ENCODE assay signal across 17 cellular contexts in genomic region chr11:79375818-79376550, GRCh38.
"Had no signal": no experiment of that assay in that cellular context is flagged by ENCODE, and none has a peak within 500 bp of the region (broad histone marks: within the 10 kb centered on the region; RNA-seq: fewer than 3 reads in every experiment).

No MANE protein-coding gene starts in this region.

- H3K9me3 Mint-ChIP-seq: activated CD4-positive, alpha-beta memory T cell treated with anti-CD3 and anti-CD28 coated beads for 36 hours had no signal

- H3K27ac ChIP-seq: cardiac muscle cell, left ventricle myocardium inferior, sigmoid colon, upper lobe of left lung had no signal

- H3K36me3 Mint-ChIP-seq: activated CD4-positive, alpha-beta memory T cell treated with anti-CD3 and anti-CD28 coated beads for 36 hours; activated naive CD8-positive, alpha-beta T cell treated with anti-CD3 and anti-CD28 coated beads, Interleukin-2, amount 10 ng/mL, durations not matched to agents 7 days and 5 days had no signal

- H3K9me3 ChIP-seq: sigmoid colon, upper lobe of left lung had no signal

- H3K4me1 Mint-ChIP-seq: activated naive CD8-positive, alpha-beta T cell treated with anti-CD3 and anti-CD28 coated beads, Interleukin-2, amount 10 ng/mL, durations not matched to agents 7 days and 5 days had no signal

- H3K4me3 Mint-ChIP-seq: activated CD4-positive, alpha-beta memory T cell treated with anti-CD3 and anti-CD28 coated beads for 36 hours; activated naive CD8-positive, alpha-beta T cell treated with anti-CD3 and anti-CD28 coated beads, Interleukin-2, amount 10 ng/mL, durations not matched to agents 7 days and 5 days; nephron progenitor cell had no signal

- FAIRE-seq: colon, endothelial cell of umbilical vein had no signal

- H3K27me3 Mint-ChIP-seq: activated CD4-positive, alpha-beta memory T cell treated with anti-CD3 and anti-CD28 coated beads for 36 hours; activated naive CD8-positive, alpha-beta T cell treated with anti-CD3 and anti-CD28 coated beads, Interleukin-2, amount 10 ng/mL, durations not matched to agents 7 days and 5 days had no signal

- H3K27ac Mint-ChIP-seq: activated CD4-positive, alpha-beta memory T cell treated with anti-CD3 and anti-CD28 coated beads for 36 hours; activated naive CD8-positive, alpha-beta T cell treated with anti-CD3 and anti-CD28 coated beads, Interleukin-2, amount 10 ng/mL, durations not matched to agents 7 days and 5 days; nephron progenitor cell had no signal

- DNase-seq: activated CD4-positive, alpha-beta memory T cell treated with anti-CD3 and anti-CD28 coated beads for 36 hours; activated CD4-positive, alpha-beta T cell treated with anti-CD3 and anti-CD28 coated beads for 1 hour; activated gamma-delta T cell treated with Interleukin-2 at 50 U/mL for 16 hours; activated naive CD8-positive, alpha-beta T cell treated with anti-CD3 and anti-CD28 coated beads, Interleukin-2, amount 10 ng/mL, durations not matched to agents 7 days and 5 days; activated T-cell treated with anti-CD3 and anti-CD28 coated beads, Interleukin-2, amount 50 U/mL, for 48 hours; anterior cingulate cortex; left ventricle myocardium inferior; mesenchymal stem cell; nephron progenitor cell; sigmoid colon; stimulated activated CD4-positive, alpha-beta T cell treated with anti-CD3 and anti-CD28 coated beads, Interleukin-12 subunit alpha, Interleukin-12 subunit beta, amount 100 ng/mL, for 4 hours; stimulated activated CD4-positive, alpha-beta T cell treated with anti-CD3 and anti-CD28 coated beads, Interleukin-2, amount 100 ng/mL, for 48 hours; stimulated activated naive CD4-positive, alpha-beta T cell treated with Interleukin-2 at 50 U/mL for 16 hours; upper lobe of left lung had no signal

- H3K36me3 ChIP-seq: cardiac muscle cell, left ventricle myocardium inferior, sigmoid colon, upper lobe of left lung had no signal

- H3K4me3 ChIP-seq: cardiac muscle cell, left ventricle myocardium inferior, sigmoid colon, upper lobe of left lung had no signal

- H3K27me3 ChIP-seq: cardiac muscle cell, sigmoid colon, upper lobe of left lung had no signal

- H3K4me1 ChIP-seq: left ventricle myocardium inferior, sigmoid colon, upper lobe of left lung had no signal
